Comparison of ENCODE assay signal across 13 cellular contexts in the genomic region with DNA sequence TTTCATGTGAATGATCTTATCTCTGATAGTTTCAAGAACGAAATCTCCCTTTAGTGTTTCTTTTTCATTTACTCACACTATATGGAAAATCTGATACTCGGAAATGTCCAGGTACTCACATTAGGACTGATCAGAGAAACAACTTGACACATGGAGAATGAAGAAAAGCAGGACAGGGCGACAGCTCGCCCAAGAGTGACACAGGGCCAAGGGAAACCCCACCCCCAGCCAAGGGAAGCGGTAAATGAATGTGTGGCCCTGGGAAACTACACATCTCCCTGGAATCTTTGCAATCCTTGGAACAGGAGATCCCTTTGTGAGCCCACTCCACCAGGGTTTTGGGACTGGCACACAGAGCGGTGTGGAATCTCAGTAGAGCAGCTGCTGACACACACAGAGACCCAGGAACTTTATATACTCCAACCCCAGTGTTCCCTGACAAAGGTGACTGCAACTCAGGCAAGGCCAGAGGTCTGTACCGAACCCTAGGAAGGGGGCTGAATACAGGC.
A peak's percentile ranks its signal among the peaks of the same experiment; 100 is the strongest.
DNase-seq lines count a peak whose midpoint lies in the region; TF ChIP-seq lines count a peak whose summit lies in the region.
"Had no signal": no experiment of that assay in that cellular context is flagged by ENCODE, and none has a peak within 500 bp of the region (broad histone marks: within the 10 kb centered on the region; RNA-seq: fewer than 3 reads in every experiment).

No MANE protein-coding gene starts in this region.

- H2BK120ac ChIP-seq in mesenchymal stem cell (ENCODE audit: low read depth, low read length) (no peak overlapping the region), trophoblast cell (ENCODE audit: insufficient read depth, low read length, poor library complexity) (peak overlapping the region; percentile 4)

- peaks cover 43% of the 10 kb centered on the region for H3K9me3 Mint-ChIP-seq in mesothelial cell of epicardium

- H3K4me2 ChIP-seq in mesenchymal stem cell (ENCODE audit: low read length, poor library complexity, severe bottlenecking) (no peak overlapping the region), trophoblast cell (ENCODE audit: low read length) (peak overlapping the region; percentile 14)
- H3K4me2 ChIP-seq: BLaER1 treated with 17β-estradiol and CSF1 and Interleukin-3, amounts not matched to agents 10 nM and 100 nM had no signal

- H3K23ac ChIP-seq in mesenchymal stem cell (ENCODE audit: low read length in 2 of 2), result no peak overlapping the region
- no peak overlapping the region for H3K23ac ChIP-seq in trophoblast cell (ENCODE audit: low read length)

- no peak overlapping the region for H3K4me3 Mint-ChIP-seq in mesothelial cell of epicardium
- H3K4me3 Mint-ChIP-seq: CD4-positive, CD25-positive, alpha-beta regulatory T cell; IgD-negative memory B cell had no signal

- no peak for TF ChIP-seq CTCF in mesothelial cell of epicardium (IDR thresholded peaks at IDR 0.05; ENCODE audit: unreplicated experiment)

- H2BK5ac ChIP-seq in mesenchymal stem cell (ENCODE audit: low read depth, low read length, poor library complexity, severe bottlenecking) (no peak overlapping the region), trophoblast cell (ENCODE audit: low read depth, low read length, poor library complexity) (peak overlapping the region; percentile 11)

- H4K8ac ChIP-seq in mesenchymal stem cell (ENCODE audit: low read length) (peak overlapping the region; percentile 12), trophoblast cell (ENCODE audit: low read depth, low read length) (peak overlapping the region; percentile 22)

- H2AFZ ChIP-seq in mesenchymal stem cell (ENCODE audit: low read depth, low read length), result no peak overlapping the region
- no peak overlapping the region for H2AFZ ChIP-seq in trophoblast cell (ENCODE audit: insufficient read depth, low read length, poor library complexity)

- no peaks in the 10 kb centered on the region for H3K79me1 ChIP-seq in mesenchymal stem cell (replicated peaks; ENCODE audit: low read length, poor library complexity, severe bottlenecking)
- H3K79me1 ChIP-seq in trophoblast cell (ENCODE audit: low read length), result peaks cover 10% of the 10 kb centered on the region

- H3K4me3 ChIP-seq in SJSA1 (no peak overlapping the region), mesenchymal stem cell (ENCODE audit: insufficient read depth in 1 of 2, low read depth in 1 of 2, low read length in 2 of 2) (no peak overlapping the region), trophoblast cell (ENCODE audit: low read depth, low read length) (no peak overlapping the region)
- H3K4me3 ChIP-seq: BLaER1 treated with 17β-estradiol and CSF1 and Interleukin-3, amounts not matched to agents 10 nM and 100 nM; GM12878 had no signal

- no peak overlapping the region for H3K9ac ChIP-seq in mesenchymal stem cell (ENCODE audit: low read length)
- H3K9ac ChIP-seq in trophoblast cell (ENCODE audit: low read length), result no peak overlapping the region
- H3K9ac ChIP-seq: BLaER1 treated with 17β-estradiol and CSF1 and Interleukin-3, amounts not matched to agents 10 nM and 100 nM had no signal

- H2BK15ac ChIP-seq in mesenchymal stem cell (ENCODE audit: low read depth, poor library complexity, severe bottlenecking), result no peak overlapping the region

- no peaks in the 10 kb centered on the region for H3K79me2 ChIP-seq in trophoblast cell (ENCODE audit: control insufficient read depth, insufficient read depth, low read length, poor library complexity)

- H3K9me3 ChIP-seq in SJSA1 (replicated peaks) (no peaks in the 10 kb centered on the region), mesenchymal stem cell (ENCODE audit: control insufficient read depth, low read length) (peaks cover 7% of the 10 kb centered on the region), trophoblast cell (ENCODE audit: insufficient read depth, low read depth, low read length) (no peaks in the 10 kb centered on the region)

- H4K12ac ChIP-seq in trophoblast cell (ENCODE audit: low read depth, low read length), result no peak overlapping the region

- no peak overlapping the region for H3K4ac ChIP-seq in mesenchymal stem cell (ENCODE audit: low read depth in 1 of 2, low read length in 2 of 2)
- no peak overlapping the region for H3K4ac ChIP-seq in trophoblast cell (ENCODE audit: low read depth, low read length)

- no peaks in the 10 kb centered on the region for H3K36me3 ChIP-seq in SJSA1
- H3K36me3 ChIP-seq in mesenchymal stem cell (ENCODE audit: control insufficient read depth in 1 of 2, insufficient read depth in 2 of 2, low read depth in 1 of 2, low read length in 2 of 2), result no peaks in the 10 kb centered on the region
- no peaks in the 10 kb centered on the region for H3K36me3 ChIP-seq in trophoblast cell (ENCODE audit: control insufficient read depth in 1 of 2, insufficient read depth in 2 of 2, low read length in 2 of 2)
- H3K36me3 ChIP-seq: BLaER1 treated with 17β-estradiol and CSF1 and Interleukin-3, amounts not matched to agents 10 nM and 100 nM had no signal

- H4K91ac ChIP-seq in mesenchymal stem cell (ENCODE audit: low read length) (no peak overlapping the region), trophoblast cell (ENCODE audit: low read depth, low read length) (peak overlapping the region; percentile 70)

- DNase-seq in EH (ENCODE audit: low read depth) (peak; percentile 15), SJSA1 (ENCODE audit: low read depth in 1 of 2, low spot score in 2 of 2) (peak; percentile 44 to 55), mesenchymal stem cell (peak; percentile 14), trophoblast cell (no peak), mesothelial cell of epicardium (ENCODE audit: low spot score in 2 of 2, unreplicated experiment in 2 of 2) (no peak), NCI-H748 (lab: John Stamatoyannopoulos, UW; ENCODE audit: unreplicated experiment) (no peak)
- no peak for DNase-seq in stimulated activated CD4-positive, alpha-beta T cell treated with anti-CD3 and anti-CD28 coated beads, Interleukin-12 subunit alpha, Interleukin-12 subunit beta, amount 100 ng/mL, for 4 hours
- DNase-seq: 8988T; CD4-positive, CD25-positive, alpha-beta regulatory T cell; DMS53 had no signal

- H3K14ac ChIP-seq in mesenchymal stem cell (ENCODE audit: low read length in 2 of 2), result no peak overlapping the region
- peak overlapping the region; percentile 45 for H3K14ac ChIP-seq in trophoblast cell (ENCODE audit: low read length)

- H3K27ac Mint-ChIP-seq in mesothelial cell of epicardium, result no peak overlapping the region
- H3K27ac Mint-ChIP-seq: CD4-positive, CD25-positive, alpha-beta regulatory T cell; IgD-negative memory B cell had no signal

- no peaks in the 10 kb centered on the region for H3K27me3 ChIP-seq in SJSA1 (replicated peaks)
- no peaks in the 10 kb centered on the region for H3K27me3 ChIP-seq in mesenchymal stem cell (ENCODE audit: control insufficient read depth in 1 of 2, insufficient read depth in 1 of 2, low read length in 2 of 2)
- H3K27me3 ChIP-seq in trophoblast cell (ENCODE audit: insufficient read depth, low read length), result no peaks in the 10 kb centered on the region
- H3K27me3 ChIP-seq: BLaER1 treated with 17β-estradiol and CSF1 and Interleukin-3, amounts not matched to agents 10 nM and 100 nM had no signal

- peak overlapping the region in 1 of 2 experiments; percentile 53 for H3K18ac ChIP-seq in mesenchymal stem cell (ENCODE audit: low read depth in 1 of 2, low read length in 2 of 2)
- H3K18ac ChIP-seq in trophoblast cell (ENCODE audit: low read length), result peak overlapping the region; percentile 51

- H3K4me1 Mint-ChIP-seq in mesothelial cell of epicardium, result peaks cover 9% of the 10 kb centered on the region
- H3K4me1 Mint-ChIP-seq: CD4-positive, CD25-positive, alpha-beta regulatory T cell; IgD-negative memory B cell had no signal

- WGBS in mesenchymal stem cell, result 47% methylated on average over 7 of the region's 7 CpGs
- WGBS in trophoblast cell (ENCODE audit: extremely low coverage, insufficient coverage, insufficient read length), result no CpG with 5 or more reads among the region's 7 CpGs

- H2AK5ac ChIP-seq in mesenchymal stem cell (ENCODE audit: low read length, severe bottlenecking) (no peak overlapping the region), trophoblast cell (ENCODE audit: low read length) (no peak overlapping the region)

- peaks cover 5% of the 10 kb centered on the region for H3K36me3 Mint-ChIP-seq in mesothelial cell of epicardium
- H3K36me3 Mint-ChIP-seq: CD4-positive, CD25-positive, alpha-beta regulatory T cell; IgD-negative memory B cell had no signal

- H3K27me3 Mint-ChIP-seq in mesothelial cell of epicardium (ENCODE audit: low read depth), result no peaks in the 10 kb centered on the region
- H3K27me3 Mint-ChIP-seq: CD4-positive, CD25-positive, alpha-beta regulatory T cell; IgD-negative memory B cell had no signal

- peak overlapping the region; percentile 83 for H3K27ac ChIP-seq in SJSA1
- H3K27ac ChIP-seq in mesenchymal stem cell (ENCODE audit: low read length, poor library complexity, severe bottlenecking), result no peak overlapping the region
- H3K27ac ChIP-seq in trophoblast cell (ENCODE audit: low read depth, low read length), result peak overlapping the region; percentile 42
- H3K27ac ChIP-seq: BLaER1 treated with 17β-estradiol and CSF1 and Interleukin-3, amounts not matched to agents 10 nM and 100 nM had no signal

- no peak overlapping the region for H2BK12ac ChIP-seq in mesenchymal stem cell (ENCODE audit: low read length in 2 of 2)
- peak overlapping the region; percentile 21 for H2BK12ac ChIP-seq in trophoblast cell (ENCODE audit: low read length)

- H3K4me1 ChIP-seq in SJSA1 (replicated peaks) (peaks cover 26% of the 10 kb centered on the region), mesenchymal stem cell (ENCODE audit: control insufficient read depth, insufficient read depth, low read depth, low read length) (no peaks in the 10 kb centered on the region), trophoblast cell (ENCODE audit: control insufficient read depth in 1 of 2, insufficient read depth in 2 of 2, low read length in 2 of 2) (peaks cover 11 to 13% of the 10 kb centered on the region in 2 experiments)
- H3K4me1 ChIP-seq: BLaER1 treated with 17β-estradiol and CSF1 and Interleukin-3, amounts not matched to agents 10 nM and 100 nM had no signal

Comparison
In these comparisons a context has a peak if more than half of its experiments do, and no peak if none do; other contexts are left out.
1. DNase-seq: peak in EH (single experiment), SJSA1 (2 of 2) and mesenchymal stem cell (single experiment); none in trophoblast cell (0 of 2), stimulated activated CD4-positive, alpha-beta T cell treated with anti-CD3 and anti-CD28 coated beads, Interleukin-12 subunit alpha, Interleukin-12 subunit beta, amount 100 ng/mL, for 4 hours (single experiment), mesothelial cell of epicardium (0 of 2) and NCI-H748 (single experiment).